19 cellular contexts compared by ENCODE assay signal in the genomic region with DNA sequence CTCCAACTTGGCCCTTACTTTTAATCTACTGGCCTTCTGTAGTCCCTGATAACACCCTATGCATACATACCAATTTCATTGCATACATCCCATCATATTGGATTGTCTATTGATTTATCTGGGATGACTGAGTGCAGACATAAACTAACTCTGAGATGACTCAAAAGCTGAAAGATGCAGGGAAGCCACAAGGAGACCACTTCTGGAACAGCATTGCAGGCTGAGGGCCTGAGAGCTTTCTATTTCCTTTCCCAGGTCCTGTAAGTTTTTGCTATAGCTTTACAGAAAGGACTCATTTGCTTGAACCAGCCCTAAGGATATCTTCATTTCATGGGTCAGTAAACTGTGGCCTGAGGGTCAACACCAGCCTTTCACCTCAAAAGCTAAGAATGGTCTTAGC. TPM values are rescaled to one million over a fixed set of nuclear protein-coding genes. Genes with fewer than 3 reads are reported as not detected.
DNase-seq lines count a peak whose midpoint lies in the region; ATAC-seq and TF ChIP-seq lines count a peak whose summit lies in the region.
"Had no signal": no experiment of that assay in that cellular context is flagged by ENCODE, and none has a peak within 500 bp of the region (broad histone marks: within the 10 kb centered on the region; RNA-seq: fewer than 3 reads in every experiment).

No MANE protein-coding gene starts in this region.

- H3K4me3 ChIP-seq in astrocyte of the spinal cord (ENCODE audit: low read depth, low read length): no peak overlapping the region
- H3K4me3 ChIP-seq: BLaER1, GM23248 had no signal

- H3K27me3 Mint-ChIP-seq in activated CD8-positive, alpha-beta memory T cell treated with anti-CD3 and anti-CD28 coated beads, Interleukin-2, amount 10 ng/mL, durations not matched to agents 7 days and 5 days: peaks cover 11% of the 10 kb centered on the region

- peak; percentile 66 for DNase-seq in activated CD8-positive, alpha-beta memory T cell treated with anti-CD3 and anti-CD28 coated beads, Interleukin-2, amount 10 ng/mL, durations not matched to agents 7 days and 5 days
- DNase-seq in activated CD8-positive, alpha-beta memory T cell treated with anti-CD3 and anti-CD28 coated beads, Interleukin-2, amount 50 U/mL, for 4 hours: no peak
- peak; percentile 19 for DNase-seq in astrocyte of the spinal cord (ENCODE audit: low read depth, low spot score)
- peak; percentile 5 for DNase-seq in islet precursor cell
- DNase-seq in HT-29 (ENCODE audit: low spot score): no peak
- DNase-seq: Caco-2; CD4-positive, CD25-positive, alpha-beta regulatory T cell; CD8-positive, alpha-beta T cell; DMS153; EL; GF-D8; GM23248; H9 had no signal

- peak; percentile 82 for ATAC-seq in activated CD8-positive, alpha-beta memory T cell treated with anti-CD3 and anti-CD28 coated beads, Interleukin-2, amount 10 ng/mL, durations not matched to agents 7 days and 5 days
- ATAC-seq in HG03378 (IDR thresholded peaks at IDR 0.05; ENCODE audit: unreplicated experiment) (no peak), HG03280 (IDR thresholded peaks at IDR 0.05; ENCODE audit: unreplicated experiment) (no peak)
- ATAC-seq: CD8-positive, alpha-beta T cell; HCT116 had no signal

- CTCF ChIA-PET in activated CD8-positive, alpha-beta memory T cell treated with anti-CD3 and anti-CD28 coated beads, Interleukin-2, amount 10 ng/mL, durations not matched to agents 7 days and 5 days (lab: Charles Lee): interaction anchor here (1.2 to 2.0 kb wide), 7 partner anchors 8 to 175 kb away, joined by 3 to 11 read pairs (median 4); no protein-coding TSS in a partner anchor

- peaks cover 23% of the 10 kb centered on the region for H3K4me1 Mint-ChIP-seq in activated CD8-positive, alpha-beta memory T cell treated with anti-CD3 and anti-CD28 coated beads, Interleukin-2, amount 10 ng/mL, durations not matched to agents 7 days and 5 days
- H3K4me1 Mint-ChIP-seq: B cell had no signal

- in situ Hi-C loops in astrocyte of the spinal cord (cut with HindIII; ENCODE audit: low sequenced_read_pairs): no loop called here

- no peak overlapping the region for H3K4me3 Mint-ChIP-seq in activated CD8-positive, alpha-beta memory T cell treated with anti-CD3 and anti-CD28 coated beads, Interleukin-2, amount 10 ng/mL, durations not matched to agents 7 days and 5 days
- H3K4me3 Mint-ChIP-seq: B cell; CD4-positive, CD25-positive, alpha-beta regulatory T cell; CD8-positive, alpha-beta T cell; H9 had no signal

- no peak for TF ChIP-seq CTCF in astrocyte of the spinal cord (IDR thresholded peaks at IDR 0.05; ENCODE audit: low read depth, low read length)

- no peaks in the 10 kb centered on the region for H3K9me3 Mint-ChIP-seq in activated CD8-positive, alpha-beta memory T cell treated with anti-CD3 and anti-CD28 coated beads, Interleukin-2, amount 10 ng/mL, durations not matched to agents 7 days and 5 days (ENCODE audit: low read depth)
- H3K9me3 Mint-ChIP-seq: CD4-positive, CD25-positive, alpha-beta regulatory T cell; CD8-positive, alpha-beta T cell; H9 had no signal

- no peak overlapping the region for H3K27ac Mint-ChIP-seq in activated CD8-positive, alpha-beta memory T cell treated with anti-CD3 and anti-CD28 coated beads, Interleukin-2, amount 10 ng/mL, durations not matched to agents 7 days and 5 days
- H3K27ac Mint-ChIP-seq: B cell; CD8-positive, alpha-beta T cell; H9 had no signal

- H3K36me3 Mint-ChIP-seq in activated CD8-positive, alpha-beta memory T cell treated with anti-CD3 and anti-CD28 coated beads, Interleukin-2, amount 10 ng/mL, durations not matched to agents 7 days and 5 days: peaks cover 2% of the 10 kb centered on the region
- H3K36me3 Mint-ChIP-seq: CD4-positive, CD25-positive, alpha-beta regulatory T cell; CD8-positive, alpha-beta T cell had no signal

RNA-seq across cellular contexts. Expression of a gene that starts 15.1 kb away (rescaled TPM):
- total RNA-seq in activated CD8-positive, alpha-beta memory T cell treated with anti-CD3 and anti-CD28 coated beads, Interleukin-2, amount 10 ng/mL, durations not matched to agents 7 days and 5 days: not detected
- not detected in 2 replicates for total RNA-seq in HT-29 (2014; rRNA removed; shearing (Covaris generic))
- total RNA-seq: G401 had no signal

Comparison
In these comparisons a context has a peak if more than half of its experiments do, and no peak if none do; other contexts are left out.
1. DNase-seq: peak in activated CD8-positive, alpha-beta memory T cell treated with anti-CD3 and anti-CD28 coated beads, Interleukin-2, amount 10 ng/mL, durations not matched to agents 7 days and 5 days (single experiment), astrocyte of the spinal cord (single experiment) and islet precursor cell (single experiment); none in activated CD8-positive, alpha-beta memory T cell treated with anti-CD3 and anti-CD28 coated beads, Interleukin-2, amount 50 U/mL, for 4 hours (single experiment) and HT-29 (single experiment).